In the genomic region with DNA sequence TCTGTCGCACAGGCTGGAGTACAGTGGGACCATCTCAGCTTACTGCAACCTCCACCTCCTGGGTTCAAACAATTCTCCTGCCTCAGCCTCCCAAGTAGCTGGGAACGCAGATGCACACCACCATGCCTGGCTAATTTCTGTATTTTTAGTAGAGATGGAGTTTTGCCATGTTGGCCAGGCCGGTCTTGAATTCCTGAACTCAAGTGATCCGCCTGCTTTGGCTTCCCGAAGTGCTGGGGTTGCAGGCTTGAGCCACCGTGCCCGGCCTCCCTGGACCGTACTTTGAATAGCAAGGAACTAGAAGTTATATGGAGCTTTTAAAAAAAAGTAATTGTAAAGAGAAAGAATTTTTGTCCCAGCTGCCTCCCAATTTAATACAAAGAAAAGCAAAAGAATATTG, we compare ENCODE assay signal across 8 cellular contexts. TPM values are rescaled to one million over a fixed set of nuclear protein-coding genes. Genes with fewer than 3 reads are reported as not detected.
"Had no signal": no experiment of that assay in that cellular context is flagged by ENCODE, and none has a peak within 500 bp of the region (broad histone marks: within the 10 kb centered on the region; RNA-seq: fewer than 3 reads in every experiment).

No MANE protein-coding gene starts in this region.

- ATAC-seq: GM12878 had no signal

- H3K4me3 ChIP-seq: GM12878 had no signal

- FAIRE-seq: GM12878, GM12891, GM12892, GM18507, GM19239 had no signal

- DNase-seq: GDM1, GF-D8 had no signal

RNA-seq across cellular contexts. Expression of a gene that starts 8.3 kb away (rescaled TPM):
- total RNA-seq: G401, GM12878 had no signal
